ENCODE assay signal across 17 cellular contexts in genomic region chr4:845233-845835, GRCh38. TPM values are rescaled to one million over a fixed set of nuclear protein-coding genes. Genes with fewer than 3 reads are reported as not detected.
DNase-seq lines count a peak whose midpoint lies in the region; ATAC-seq and TF ChIP-seq lines count a peak whose summit lies in the region.
"Had no signal": no experiment of that assay in that cellular context is flagged by ENCODE, and none has a peak within 500 bp of the region (broad histone marks: within the 10 kb centered on the region; RNA-seq: fewer than 3 reads in every experiment).

No MANE protein-coding gene starts in this region.

- H3K4me3 Mint-ChIP-seq in nephron progenitor cell, result no peak overlapping the region
- H3K4me3 Mint-ChIP-seq in activated naive CD8-positive, alpha-beta T cell treated with anti-CD3 and anti-CD28 coated beads, Interleukin-2, amount 50 U/mL, for 24 hours, result no peak overlapping the region
- H3K4me3 Mint-ChIP-seq: activated T-helper 17 cell treated with anti-CD3 and anti-CD28 coated beads, Interleukin-2, amount 50 U/mL, for 72 hours; H9; stimulated activated naive CD8-positive, alpha-beta T cell treated with anti-CD3 and anti-CD28 coated beads, Interleukin-15, Interleukin-2, amounts not matched to agents 100 ng/mL and 50 ng/mL, for 24 hours had no signal

- peak overlapping the region; percentile 58 for H2AFZ ChIP-seq in GM23248

- no peaks in the 10 kb centered on the region for H4K20me1 ChIP-seq in GM23248 (ENCODE audit: insufficient read depth)

- H3K4me1 ChIP-seq in GM23248 (ENCODE audit: insufficient read depth), result peaks cover 14% of the 10 kb centered on the region
- H3K4me1 ChIP-seq in esophagus muscularis mucosa, result peaks cover 0 to 11% (median 4%) of the 10 kb centered on the region in 4 donors
- H3K4me1 ChIP-seq: esophagus squamous epithelium had no signal

- H3K27ac Mint-ChIP-seq in nephron progenitor cell, result no peak overlapping the region
- no peak overlapping the region for H3K27ac Mint-ChIP-seq in activated naive CD8-positive, alpha-beta T cell treated with anti-CD3 and anti-CD28 coated beads, Interleukin-2, amount 50 U/mL, for 24 hours
- H3K27ac Mint-ChIP-seq: activated T-helper 17 cell treated with anti-CD3 and anti-CD28 coated beads, Interleukin-2, amount 50 U/mL, for 72 hours; H9; stimulated activated naive CD8-positive, alpha-beta T cell treated with anti-CD3 and anti-CD28 coated beads, Interleukin-15, Interleukin-2, amounts not matched to agents 100 ng/mL and 50 ng/mL, for 24 hours had no signal

- H3K9me3 ChIP-seq in GM23248 (ENCODE audit: low read depth), result no peaks in the 10 kb centered on the region
- no peaks in the 10 kb centered on the region for H3K9me3 ChIP-seq in esophagus muscularis mucosa
- H3K9me3 ChIP-seq: esophagus squamous epithelium, vagina had no signal

- H3K4me1 Mint-ChIP-seq in nephron progenitor cell, result peaks cover 9% of the 10 kb centered on the region
- H3K4me1 Mint-ChIP-seq in activated naive CD8-positive, alpha-beta T cell treated with anti-CD3 and anti-CD28 coated beads, Interleukin-2, amount 50 U/mL, for 24 hours, result no peaks in the 10 kb centered on the region
- H3K4me1 Mint-ChIP-seq: activated T-helper 17 cell treated with anti-CD3 and anti-CD28 coated beads, Interleukin-2, amount 50 U/mL, for 72 hours; H9 had no signal

- no peak for TF ChIP-seq POLR2A in esophagus muscularis mucosa (IDR thresholded peaks at IDR 0.05; ENCODE audit: low read depth)

- no peaks in the 10 kb centered on the region for H3K79me2 ChIP-seq in GM23248 (ENCODE audit: insufficient read depth)

- no peak for TF ChIP-seq CTCF in choroid plexus epithelial cell (conservative IDR thresholded peaks at IDR 0.05; ENCODE audit: low read depth, low read length)
- TF ChIP-seq CTCF in nephron progenitor cell (IDR thresholded peaks at IDR 0.05), result no peak
- no peak for TF ChIP-seq CTCF in dorsolateral prefrontal cortex (IDR thresholded peaks at IDR 0.05 in 54 of 56, conservative IDR thresholded peaks at IDR 0.05 in 2 of 56; ENCODE audit: low read depth in 1 of 56, partially characterized antibody in 56 of 56)
- TF ChIP-seq CTCF in esophagus muscularis mucosa (IDR thresholded peaks at IDR 0.05), result no peak

- ATAC-seq in activated naive CD8-positive, alpha-beta T cell treated with anti-CD3 and anti-CD28 coated beads, Interleukin-2, amount 50 U/mL, for 24 hours, result no peak
- ATAC-seq: activated T-helper 17 cell treated with anti-CD3 and anti-CD28 coated beads, Interleukin-2, amount 50 U/mL, for 72 hours had no signal

- no peaks in the 10 kb centered on the region for H3F3A ChIP-seq in GM23248 (ENCODE audit: insufficient read depth)

- peaks cover under 1% of the 10 kb centered on the region for H3K27me3 Mint-ChIP-seq in nephron progenitor cell (ENCODE audit: low read depth, poor library complexity)
- H3K27me3 Mint-ChIP-seq in activated naive CD8-positive, alpha-beta T cell treated with anti-CD3 and anti-CD28 coated beads, Interleukin-2, amount 50 U/mL, for 24 hours, result no peaks in the 10 kb centered on the region
- H3K27me3 Mint-ChIP-seq: activated T-helper 17 cell treated with anti-CD3 and anti-CD28 coated beads, Interleukin-2, amount 50 U/mL, for 72 hours; stimulated activated naive CD8-positive, alpha-beta T cell treated with anti-CD3 and anti-CD28 coated beads, Interleukin-15, Interleukin-2, amounts not matched to agents 100 ng/mL and 50 ng/mL, for 24 hours had no signal

- H3K36me3 ChIP-seq in GM23248 (ENCODE audit: low read depth) (peaks cover 4% of the 10 kb centered on the region; the same call in 1 of the 2 replicates), esophagus muscularis mucosa (peaks cover 14 to 31% (median 21%) of the 10 kb centered on the region in 4 donors)

- peaks cover 16% of the 10 kb centered on the region for H3K9me3 Mint-ChIP-seq in nephron progenitor cell
- no peaks in the 10 kb centered on the region for H3K9me3 Mint-ChIP-seq in activated naive CD8-positive, alpha-beta T cell treated with anti-CD3 and anti-CD28 coated beads, Interleukin-2, amount 50 U/mL, for 24 hours
- H3K9me3 Mint-ChIP-seq: activated T-helper 17 cell treated with anti-CD3 and anti-CD28 coated beads, Interleukin-2, amount 50 U/mL, for 72 hours; stimulated activated naive CD8-positive, alpha-beta T cell treated with anti-CD3 and anti-CD28 coated beads, Interleukin-15, Interleukin-2, amounts not matched to agents 100 ng/mL and 50 ng/mL, for 24 hours had no signal

- H3K9ac ChIP-seq in GM23248, result peak overlapping the region; percentile 59

- peak; percentile 72 for DNase-seq in AG08396 (ENCODE audit: low spot score)
- peak; percentile 77 for DNase-seq in GM23248
- DNase-seq in choroid plexus epithelial cell (ENCODE audit: low read depth), result peak; percentile 51
- peak; percentile 3 for DNase-seq in nephron progenitor cell
- no peak for DNase-seq in amygdala (lab: John Stamatoyannopoulos, UW)
- no peak for DNase-seq in activated naive CD8-positive, alpha-beta T cell treated with anti-CD3 and anti-CD28 coated beads, Interleukin-2, amount 50 U/mL, for 24 hours
- DNase-seq in dorsolateral prefrontal cortex, result no peak
- no peak for DNase-seq in esophagus muscularis mucosa (ENCODE audit: extremely low spot score)
- DNase-seq: DMS53, esophagus squamous epithelium, H9, mesendoderm, NCI-H1092, NCI-H2171 had no signal

- 53% methylated on average over 9 of the region's 9 CpGs for WGBS in GM23248 (ENCODE audit: low coverage in 1 of 2, low lambda C conversion rate in 2 of 2, missing lambda C conversion rate in 2 of 2), 2 experiments
- WGBS in esophagus muscularis mucosa, result 68% methylated on average over 3 of the region's 9 CpGs

- no peaks in the 10 kb centered on the region for H3K27me3 ChIP-seq in GM23248 (replicated peaks; ENCODE audit: insufficient read depth)
- H3K27me3 ChIP-seq in dorsolateral prefrontal cortex, result no peaks in the 10 kb centered on the region
- H3K27me3 ChIP-seq in esophagus muscularis mucosa, result no peaks in the 10 kb centered on the region
- H3K27me3 ChIP-seq: esophagus squamous epithelium, vagina had no signal

- no peak for TF ChIP-seq EP300 in esophagus muscularis mucosa (IDR thresholded peaks at IDR 0.05)

- peak overlapping the region; percentile 79 for H3K4me2 ChIP-seq in GM23248 (ENCODE audit: unreplicated experiment)

- in situ Hi-C loops in GM23248 (cut with MboI), result no loop called here

- H3K27ac ChIP-seq in GM23248, result peak overlapping the region; percentile 86
- H3K27ac ChIP-seq in dorsolateral prefrontal cortex, result peak overlapping the region in 20 of 59 donors; percentile 13 to 77 (median 44)
- H3K27ac ChIP-seq in esophagus muscularis mucosa (replicated peaks in 1 of 4), result no peak overlapping the region
- H3K27ac ChIP-seq: esophagus squamous epithelium, vagina had no signal

- no peaks in the 10 kb centered on the region for H3K9me2 ChIP-seq in GM23248 (ENCODE audit: insufficient read depth)

- intact Hi-C loops in dorsolateral prefrontal cortex (cut with DNase I) (no loop called here), esophagus muscularis mucosa (cut with DNase I) (no loop called here)

- H3K36me3 Mint-ChIP-seq in nephron progenitor cell (ENCODE audit: low read depth), result peaks cover 32% of the 10 kb centered on the region
- peaks cover 18% of the 10 kb centered on the region for H3K36me3 Mint-ChIP-seq in activated naive CD8-positive, alpha-beta T cell treated with anti-CD3 and anti-CD28 coated beads, Interleukin-2, amount 50 U/mL, for 24 hours (ENCODE audit: low read depth)

- H3K4me3 ChIP-seq in GM23248 (peak overlapping the region; percentile 21), choroid plexus epithelial cell (ENCODE audit: low read depth, low read length) (no peak overlapping the region), dorsolateral prefrontal cortex (no peak overlapping the region), esophagus muscularis mucosa (no peak overlapping the region)
- H3K4me3 ChIP-seq: esophagus squamous epithelium, vagina had no signal

RNA-seq across cellular contexts. Expression of gene CPLX1, which starts 19.4 kb away (rescaled TPM):
- total RNA-seq in GM23248 (2014; rRNA removed; shearing (Covaris generic)), result not detected in 2 replicates
- polyA plus RNA-seq in GM23248 (2016; fragmentation: Nextera tagmentation; extraction: Ambion mirVana), result not detected in 2 replicates
- total RNA-seq in dorsolateral prefrontal cortex (100 to 1,000 TPM in 117 of 120 experiments, 10 to 100 TPM in 3; 50.4 to 376 (median 222) TPM), esophagus muscularis mucosa (1 to 10 TPM; 1.1 to 1.6 (median 1.3) TPM)

Comparison
In these comparisons a context has a peak if more than half of its experiments do, and no peak if none do; other contexts are left out.
1. DNase-seq: peak in AG08396 (single experiment), GM23248 (single experiment), choroid plexus epithelial cell (single experiment) and nephron progenitor cell (single experiment); none in amygdala (0 of 56), activated naive CD8-positive, alpha-beta T cell treated with anti-CD3 and anti-CD28 coated beads, Interleukin-2, amount 50 U/mL, for 24 hours (single experiment), dorsolateral prefrontal cortex (0 of 10) and esophagus muscularis mucosa (single experiment).
2. RNA of gene CPLX1, which starts 19.4 kb away (total RNA-seq): 50.4 to 376 TPM in dorsolateral prefrontal cortex; 1.1 to 1.6 TPM in esophagus muscularis mucosa and not detected in GM23248; every median in the first group is over 10 times any median in the second.